Comparison of ENCODE assay signal across 8 cellular contexts in the genomic region with DNA sequence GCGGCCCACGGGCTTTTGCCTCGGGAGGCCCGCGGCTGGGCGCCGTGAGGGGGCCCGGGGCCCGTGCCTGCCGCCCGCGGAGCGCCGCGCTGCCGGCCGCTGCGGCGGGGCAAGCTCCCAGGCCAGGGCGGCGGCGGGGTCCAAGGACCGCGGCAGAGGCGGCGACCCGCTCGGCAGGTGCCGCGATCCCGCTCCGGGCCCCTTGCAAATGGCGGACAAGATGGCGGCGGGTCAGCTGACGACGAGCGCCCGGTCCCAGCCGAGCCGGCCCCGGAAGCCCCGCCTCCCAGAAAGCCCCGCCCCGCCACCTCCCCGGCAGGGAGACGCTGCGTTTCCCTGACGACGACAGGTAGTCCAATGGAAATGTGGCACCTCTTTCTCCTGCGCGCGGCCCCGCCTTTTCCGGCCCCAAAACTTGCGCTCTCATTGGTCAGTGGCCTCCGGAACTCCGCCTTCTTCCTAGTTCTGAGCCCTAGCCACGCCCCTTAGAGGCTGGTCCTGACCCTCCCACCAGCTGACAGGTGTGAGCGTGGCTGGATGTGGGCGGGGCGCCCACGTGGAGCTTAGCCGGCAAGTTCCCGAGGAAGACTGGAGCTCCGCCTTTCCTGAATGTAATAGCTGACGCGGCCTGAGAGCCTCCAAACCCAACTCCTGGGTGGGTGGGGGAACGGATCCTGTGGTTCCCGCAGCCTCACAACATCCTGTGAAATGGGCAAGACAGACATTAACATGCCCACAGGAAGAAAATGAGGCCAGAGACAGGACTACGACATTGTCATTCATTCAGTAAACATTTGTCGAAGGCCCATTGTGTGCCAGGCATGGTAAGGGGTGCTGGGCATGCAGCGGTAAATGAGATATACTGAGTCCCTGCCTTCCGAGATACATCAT. TPM values are rescaled to one million over a fixed set of nuclear protein-coding genes. Genes with fewer than 3 reads are reported as not detected.
DNase-seq lines count a peak whose midpoint lies in the region; ATAC-seq and TF ChIP-seq lines count a peak whose summit lies in the region.

A gene (minus strand): TSS at position 228 of the 891 bp plus-strand sequence. CDS start 232 bp downstream, outside the sequence.

- H3K9me3 Mint-ChIP-seq in CD8-positive, alpha-beta memory T cell = no peaks in the 10 kb centered on the region

- CTCF ChIA-PET in CD8-positive, alpha-beta memory T cell (lab: Charles Lee) = interaction anchor here (0.8 to 1.4 kb wide), 6 partner anchors 12 to 266 kb away, joined by 3 to 4 read pairs (median 3); a partner anchor contains a TSS

- peaks cover 32 to 39% (median 38%) of the 10 kb centered on the region in 3 donors for H3K4me1 Mint-ChIP-seq in CD8-positive, alpha-beta memory T cell

- peaks cover 0 to 3% of the 10 kb centered on the region in 2 donors for H3K27me3 Mint-ChIP-seq in CD8-positive, alpha-beta memory T cell

- H3K36me3 ChIP-seq in CD8-positive, alpha-beta memory T cell (ENCODE audit: insufficient read depth, low read length) = no peaks in the 10 kb centered on the region
- H3K36me3 ChIP-seq in lower lobe of right lung = no peaks in the 10 kb centered on the region

- peaks cover 30% of the 10 kb centered on the region for H3K4me1 ChIP-seq in CD8-positive, alpha-beta memory T cell (ENCODE audit: insufficient read depth, low read length)
- peaks cover 40% of the 10 kb centered on the region for H3K4me1 ChIP-seq in lower lobe of right lung

- TF ChIP-seq CTCF in lower lobe of right lung (IDR thresholded peaks at IDR 0.05) = no peak

- no peaks in the 10 kb centered on the region for H3K27me3 ChIP-seq in CD8-positive, alpha-beta memory T cell (ENCODE audit: insufficient read depth, low read length, poor library complexity, severe bottlenecking)
- H3K27me3 ChIP-seq in lower lobe of right lung (ENCODE audit: low read depth) = no peaks in the 10 kb centered on the region

- peak within 1 kb of the TSS; percentile 81 to 97 (median 96) for H3K27ac Mint-ChIP-seq in CD8-positive, alpha-beta memory T cell

- ATAC-seq in GM19468 (IDR thresholded peaks at IDR 0.05; ENCODE audit: extremely low read depth, unreplicated experiment) (peak; percentile 68), lower lobe of right lung (peak; percentile 96 to 98)

- no peaks in the 10 kb centered on the region for H3K9me3 ChIP-seq in CD8-positive, alpha-beta memory T cell (ENCODE audit: low read length)
- H3K9me3 ChIP-seq in lower lobe of right lung = no peaks in the 10 kb centered on the region

- H3K4me3 Mint-ChIP-seq in CD8-positive, alpha-beta memory T cell = peak within 1 kb of the TSS; percentile 76 to 96 (median 89)

- H3K27ac ChIP-seq in CD8-positive, alpha-beta memory T cell (ENCODE audit: low read depth, low read length) = peak within 1 kb of the TSS; percentile 86
- H3K27ac ChIP-seq in lower lobe of right lung = peak within 1 kb of the TSS; percentile 88

- POLR2A ChIA-PET in CD8-positive, alpha-beta memory T cell (lab: Charles Lee) = interaction anchor here (0.6 to 1.4 kb wide), 5 partner anchors 12 to 325 kb away, joined by 3 to 10 read pairs (median 3); a partner anchor contains a TSS

- DNase-seq in CD8-positive, alpha-beta memory T cell = peak; percentile 100
- DNase-seq in HS-5 (ENCODE audit: low read depth) (peak; percentile 98), lower lobe of right lung (peak; percentile 99)
- DNase-seq in NK-92 treated with Interleukin-12 subunit alpha and Interleukin-12 subunit beta, amount 100 ng/mL, for 24 hours (lab: John Stamatoyannopoulos, UW) = peak; percentile 100
- peak; percentile 100 for DNase-seq in activated CD8-positive, alpha-beta memory T cell treated with anti-CD3 and anti-CD28 coated beads for 24 hours
- peak; percentile 99 for DNase-seq in effector CD4-positive, alpha-beta T cell
- peak; percentile 100 for DNase-seq in stimulated activated CD4-positive, alpha-beta T cell treated with anti-CD3 and anti-CD28 coated beads, TNF-alpha, amount 100 ng/mL, for 24 hours (ENCODE audit: low read depth in 3 of 3)

- peaks cover 0 to 9% (median 0%) of the 10 kb centered on the region in 3 donors for H3K36me3 Mint-ChIP-seq in CD8-positive, alpha-beta memory T cell

- H3K4me3 ChIP-seq in CD8-positive, alpha-beta memory T cell (ENCODE audit: low read length) = peak within 1 kb of the TSS; percentile 74
- H3K4me3 ChIP-seq in lower lobe of right lung = peak within 1 kb of the TSS; percentile 100

- intact Hi-C loops in lower lobe of right lung (cut with DNase I) = no loop called here

RNA-seq across cellular contexts. Expression of the gene that starts here (rescaled TPM):
- total RNA-seq in CD8-positive, alpha-beta memory T cell = 10 to 100 TPM; 96.5 to 99.2 TPM
- polyA plus RNA-seq in CD8-positive, alpha-beta memory T cell = 44.2 TPM
- total RNA-seq in lower lobe of right lung = 99.5 TPM

Comparison
In these comparisons a context has a peak if more than half of its experiments do, and no peak if none do; other contexts are left out.
1. Peak in every context shown above with its lines: DNase-seq, ATAC-seq, H3K4me3 ChIP-seq and H3K27ac ChIP-seq.